In the genomic region with DNA sequence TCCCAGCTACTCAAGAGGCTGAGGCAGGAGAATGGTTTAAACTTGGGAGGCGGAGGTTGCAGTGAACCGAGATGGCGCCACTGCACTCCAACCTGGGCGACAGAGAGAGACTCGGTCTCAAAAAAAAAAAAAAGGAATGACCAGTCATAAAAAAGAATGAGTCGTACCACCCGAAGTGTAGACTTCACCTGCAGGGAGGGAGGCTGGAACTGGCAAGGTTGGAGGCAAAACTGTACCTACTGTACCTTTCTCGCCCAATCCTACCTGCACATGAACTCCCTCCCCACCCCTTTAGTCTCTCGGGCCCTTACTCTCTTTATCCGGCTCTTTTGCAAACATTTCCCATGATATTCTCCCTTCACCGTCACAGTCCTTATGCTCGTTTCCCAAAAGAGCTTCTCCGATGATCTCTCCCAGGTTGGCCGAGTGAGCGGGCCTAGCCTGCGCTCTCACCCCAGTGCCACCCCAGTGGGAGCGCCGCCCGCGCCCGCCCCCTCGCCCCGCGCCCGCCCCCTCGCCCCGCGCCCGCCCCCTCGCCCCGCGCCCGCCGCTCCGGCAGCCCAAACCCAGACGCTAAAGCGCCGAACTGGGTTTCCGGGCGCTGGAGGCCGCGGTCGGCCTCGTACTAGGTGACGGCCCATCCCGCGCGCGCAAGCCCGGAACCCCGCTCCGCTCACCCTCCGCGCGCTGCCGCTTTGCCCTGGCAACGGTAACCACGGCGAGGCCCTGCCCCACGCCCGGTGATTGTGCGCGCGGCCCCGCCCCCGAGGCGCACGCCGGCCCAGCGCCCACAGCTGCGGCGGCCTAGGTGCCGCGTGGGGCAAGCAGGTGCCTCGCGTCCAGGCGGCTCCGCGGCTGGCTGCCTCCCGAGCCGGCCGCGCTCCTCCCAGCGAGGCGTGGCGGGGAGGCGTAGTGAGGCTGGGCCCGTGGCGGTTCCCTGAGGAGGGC, we compare ENCODE assay signal across 7 cellular contexts. TPM values are rescaled to one million over a fixed set of nuclear protein-coding genes. Genes with fewer than 3 reads are reported as not detected.
DNase-seq lines count a peak whose midpoint lies in the region; ATAC-seq and TF ChIP-seq lines count a peak whose summit lies in the region.

A gene (plus strand): TSS at position 772 of the 948 bp plus-strand sequence. CDS start 294 bp downstream, outside the sequence.

- H3K9ac ChIP-seq in smooth muscle cell (ENCODE audit: low read depth), result no peak within 1 kb of the TSS

- H4K20me1 ChIP-seq in smooth muscle cell (ENCODE audit: low read depth), result no peaks in the 10 kb centered on the region

- H3K4me3 ChIP-seq in astrocyte of the spinal cord (ENCODE audit: low read depth, low read length), result peak within 1 kb of the TSS; percentile 39
- H3K4me3 ChIP-seq in smooth muscle cell, result peak within 1 kb of the TSS; percentile 57

- ATAC-seq in GM18499 (IDR thresholded peaks at IDR 0.05; ENCODE audit: insufficient read depth, unreplicated experiment) (peak; percentile 61), HG02642 (IDR thresholded peaks at IDR 0.05; ENCODE audit: poor library complexity, unreplicated experiment) (peak; percentile 96)

- H3K27ac ChIP-seq in smooth muscle cell (ENCODE audit: low read depth), result no peak within 1 kb of the TSS

- no peaks in the 10 kb centered on the region for H3K79me2 ChIP-seq in smooth muscle cell (ENCODE audit: low read depth)

- H3F3A ChIP-seq in smooth muscle cell (ENCODE audit: low read depth), result no peaks in the 10 kb centered on the region

- 13% methylated on average over 34 of the region's 89 CpGs for WGBS in smooth muscle cell (ENCODE audit: low lambda C conversion rate)

- no peaks in the 10 kb centered on the region for H3K36me3 ChIP-seq in smooth muscle cell (ENCODE audit: low read depth)

- no peak for TF ChIP-seq CTCF in astrocyte of the spinal cord (IDR thresholded peaks at IDR 0.05; ENCODE audit: low read depth, low read length)
- no peak for TF ChIP-seq CTCF in smooth muscle cell (IDR thresholded peaks at IDR 0.05; ENCODE audit: borderline replicate concordance, insufficient read depth, poor library complexity, severe bottlenecking)

- DNase-seq in NCI-H128 (lab: John Stamatoyannopoulos, UW; ENCODE audit: unreplicated experiment) (peak; percentile 56), T-helper 9 cell (peak; percentile 92), astrocyte of the spinal cord (ENCODE audit: low read depth, low spot score) (peak; percentile 36), iPS-NIHi7 (ENCODE audit: extremely low spot score) (peak; percentile 73), smooth muscle cell (lab: John Stamatoyannopoulos, UW; ENCODE audit: unreplicated experiment) (no peak)

- in situ Hi-C loops in astrocyte of the spinal cord (cut with HindIII; ENCODE audit: low sequenced_read_pairs), result no loop called here

- H3K4me2 ChIP-seq in smooth muscle cell, result peak within 1 kb of the TSS; percentile 89

- peak within 1 kb of the TSS; percentile 49 for H2AFZ ChIP-seq in smooth muscle cell (ENCODE audit: low read depth)

- peaks cover 4% of the 10 kb centered on the region for H3K4me1 ChIP-seq in smooth muscle cell (ENCODE audit: low read depth)

- no peaks in the 10 kb centered on the region for H3K9me3 ChIP-seq in smooth muscle cell (replicated peaks; ENCODE audit: low read depth)

- peaks cover 44% of the 10 kb centered on the region for H3K27me3 ChIP-seq in smooth muscle cell (ENCODE audit: low read depth)

RNA-seq across cellular contexts. Expression of the gene that starts here (rescaled TPM):
- total RNA-seq in smooth muscle cell, result not detected in 2 replicates
- polyA plus RNA-seq in smooth muscle cell, result not detected in 2 replicates
